In genomic region chr18:52409732-52410131, GRCh38 we compare ENCODE assay signal across 9 cellular contexts.
A peak's percentile ranks its signal among the peaks of the same experiment; 100 is the strongest.
DNase-seq lines count a peak whose midpoint lies in the region; ATAC-seq and TF ChIP-seq lines count a peak whose summit lies in the region.
"Had no signal": no experiment of that assay in that cellular context is flagged by ENCODE, and none has a peak within 500 bp of the region (broad histone marks: within the 10 kb centered on the region; RNA-seq: fewer than 3 reads in every experiment).

No MANE protein-coding gene starts in this region.

- no peaks in the 10 kb centered on the region for H3K4me1 ChIP-seq in ascending aorta

- H3K4me3 ChIP-seq in foreskin fibroblast (ENCODE audit: low read depth in 1 of 2, low read length in 2 of 2) (no peak overlapping the region), ascending aorta (no peak overlapping the region)

- ATAC-seq in GM19438 (IDR thresholded peaks at IDR 0.05; ENCODE audit: low read depth, unreplicated experiment) (peak; percentile 87), HG03039 (IDR thresholded peaks at IDR 0.05; ENCODE audit: unreplicated experiment) (peak; percentile 99)

- H3K27me3 ChIP-seq in ascending aorta: no peaks in the 10 kb centered on the region

- DNase-seq in DMS53 (lab: John Stamatoyannopoulos, UW) (peak; percentile 95), SW480 (ENCODE audit: low spot score) (peak; percentile 22), foreskin fibroblast (no peak), ascending aorta (ENCODE audit: low spot score in 2 of 2) (no peak), NCI-H1694 (lab: John Stamatoyannopoulos, UW) (no peak), COLO829 (ENCODE audit: low spot score) (no peak)
- DNase-seq: effector CD8-positive, alpha-beta T cell had no signal

- intact Hi-C loops in ascending aorta (cut with DNase I): no loop called here

- no peaks in the 10 kb centered on the region for H3K9me3 ChIP-seq in ascending aorta

- no peaks in the 10 kb centered on the region for H3K36me3 ChIP-seq in ascending aorta

- H3K27ac ChIP-seq in ascending aorta: no peak overlapping the region

- TF ChIP-seq CTCF in foreskin fibroblast (IDR thresholded peaks at IDR 0.05; ENCODE audit: low read depth, low read length) (no peak), ascending aorta (IDR thresholded peaks at IDR 0.05) (no peak)

Comparison
In these comparisons a context has a peak if more than half of its experiments do, and no peak if none do; other contexts are left out.
1. DNase-seq: peak in DMS53 (single experiment) and SW480 (single experiment); none in foreskin fibroblast (0 of 2), ascending aorta (0 of 2), NCI-H1694 (single experiment) and COLO829 (single experiment).